Comparison of ENCODE assay signal across 1 cellular context in genomic region chr1:29236993-29237905, GRCh38.
A peak's percentile ranks its signal among the peaks of the same experiment; 100 is the strongest.
TF ChIP-seq lines count a peak whose summit lies in the region.

No MANE protein-coding gene starts in this region.

TF ChIP-seq in HCT116, 20 proteins besides CTCF, POLR2A, EP300 and RAD21 (continued from another document):
- TF ChIP-seq EZH2phosphoT487 (IDR thresholded peaks at IDR 0.05; ENCODE audit: borderline replicate concordance) (no peak), TCF7L2 (IDR thresholded peaks at IDR 0.05; ENCODE audit: borderline replicate concordance, extremely low read depth, insufficient read depth, insufficient read length) (peak; percentile 57), SIN3A (IDR thresholded peaks at IDR 0.05; ENCODE audit: low read depth) (no peak), EZH2 (IDR thresholded peaks at IDR 0.05) (no peak), ZNF274 (IDR thresholded peaks at IDR 0.05; ENCODE audit: low read depth, low read length) (no peak), ZFX (IDR thresholded peaks at IDR 0.05) (peak; percentile 61), POLR2AphosphoS5 (IDR thresholded peaks at IDR 0.05; ENCODE audit: low read depth, low read length) (no peak; the same call in 1 of the 2 replicates)
